In the genomic region with DNA sequence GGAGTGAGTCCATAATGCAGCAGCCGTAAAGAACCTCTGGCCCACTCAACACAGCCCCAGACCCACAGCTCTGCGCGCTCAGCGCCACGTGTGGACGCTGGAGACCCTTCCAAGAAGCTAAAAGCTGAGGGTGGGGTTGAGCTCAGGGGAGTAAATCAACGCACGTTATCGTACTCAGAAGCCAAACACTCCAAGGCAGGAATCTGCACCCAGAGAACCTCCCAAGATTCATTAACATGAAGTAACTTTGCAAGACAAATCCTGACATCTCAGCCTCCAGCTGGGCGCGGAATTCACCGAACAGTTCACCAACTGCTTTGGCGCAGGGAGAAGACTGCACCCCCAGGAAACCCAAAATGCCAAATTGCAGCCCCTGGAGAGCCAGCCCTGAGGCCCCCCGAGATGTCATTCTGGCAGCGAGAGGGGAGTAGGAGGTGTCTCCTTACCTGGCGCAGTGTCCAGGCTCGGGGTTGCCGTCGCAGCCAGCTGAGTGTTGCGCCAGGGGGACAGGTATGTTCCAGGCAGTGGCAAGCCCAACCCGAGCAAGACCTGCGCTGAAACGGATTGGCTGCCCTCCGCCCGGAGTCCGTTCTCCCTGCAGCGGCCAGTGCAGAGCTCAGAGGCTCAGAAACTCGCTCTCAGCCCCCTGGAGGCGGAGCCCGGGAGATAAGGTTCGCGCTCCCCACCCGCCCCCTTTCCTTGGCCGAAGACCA, we compare ENCODE assay signal across 8 cellular contexts. TPM values are rescaled to one million over a fixed set of nuclear protein-coding genes. Genes with fewer than 3 reads are reported as not detected.
A peak's percentile ranks its signal among the peaks of the same experiment; 100 is the strongest.
DNase-seq lines count a peak whose midpoint lies in the region; ATAC-seq and TF ChIP-seq lines count a peak whose summit lies in the region.

TSS of gene COL21A1 (minus strand) at position 640 of the 713 bp plus-strand sequence. CDS start 64,962 bp downstream, outside the sequence.

- peak; percentile 52 for DNase-seq in GM03348 (ENCODE audit: low spot score)
- DNase-seq in WTC11 (ENCODE audit: low spot score) = peak; percentile 91
- DNase-seq in hepatic stellate cell (ENCODE audit: low spot score) = peak; percentile 14
- peak; percentile 3 for DNase-seq in renal cortical epithelial cell (ENCODE audit: low read depth)
- DNase-seq in GOT3 (lab: John Stamatoyannopoulos, UW) = no peak
- DNase-seq in activated CD4-positive, alpha-beta T cell treated with anti-CD3 and anti-CD28 coated beads, Interleukin-2, amount 10 ng/mL, durations not matched to agents 24 days and 14 days = no peak
- no peak for DNase-seq in T-helper 2 cell

- peak within 1 kb of the TSS; percentile 93 for H3K4me3 Mint-ChIP-seq in WTC11
- no peak within 1 kb of the TSS for H3K4me3 Mint-ChIP-seq in activated CD4-positive, alpha-beta T cell treated with anti-CD3 and anti-CD28 coated beads, Interleukin-2, amount 10 ng/mL, durations not matched to agents 24 days and 14 days

- no peaks in the 10 kb centered on the region; the same call in 1 of the 2 replicates for H3K27me3 Mint-ChIP-seq in WTC11 (ENCODE audit: low read depth)
- peaks cover 8% of the 10 kb centered on the region for H3K27me3 Mint-ChIP-seq in activated CD4-positive, alpha-beta T cell treated with anti-CD3 and anti-CD28 coated beads, Interleukin-2, amount 10 ng/mL, durations not matched to agents 24 days and 14 days

- no peaks in the 10 kb centered on the region for H3K9me3 Mint-ChIP-seq in WTC11
- H3K9me3 Mint-ChIP-seq in activated CD4-positive, alpha-beta T cell treated with anti-CD3 and anti-CD28 coated beads, Interleukin-2, amount 10 ng/mL, durations not matched to agents 24 days and 14 days = no peaks in the 10 kb centered on the region

- POLR2A ChIA-PET in WTC11 (lab: Charles Lee) = interaction anchor here (0.6 to 1.3 kb wide), 3 partner anchors 9 to 295 kb away, joined by 3 to 5 read pairs (median 3); no protein-coding TSS in a partner anchor

- H3K27ac Mint-ChIP-seq in WTC11 = peak within 1 kb of the TSS; percentile 99
- H3K27ac Mint-ChIP-seq in activated CD4-positive, alpha-beta T cell treated with anti-CD3 and anti-CD28 coated beads, Interleukin-2, amount 10 ng/mL, durations not matched to agents 24 days and 14 days = no peak within 1 kb of the TSS

- ATAC-seq in WTC11 (peak; percentile 92), HG03108 (IDR thresholded peaks at IDR 0.05; ENCODE audit: unreplicated experiment) (no peak)

- CTCF ChIA-PET in WTC11 (lab: Charles Lee) = interaction anchor here (0.6 to 1.8 kb wide), 16 partner anchors 8 to 801 kb away, joined by 3 to 13 read pairs (median 4); no protein-coding TSS in a partner anchor

- TF ChIP-seq CTCF in WTC11 (IDR thresholded peaks at IDR 0.05) = no peak

- no peaks in the 10 kb centered on the region for H3K36me3 Mint-ChIP-seq in WTC11
- H3K36me3 Mint-ChIP-seq in activated CD4-positive, alpha-beta T cell treated with anti-CD3 and anti-CD28 coated beads, Interleukin-2, amount 10 ng/mL, durations not matched to agents 24 days and 14 days (ENCODE audit: low read depth) = no peaks in the 10 kb centered on the region

- intact Hi-C loops in activated CD4-positive, alpha-beta T cell treated with anti-CD3 and anti-CD28 coated beads, Interleukin-2, amount 10 ng/mL, durations not matched to agents 24 days and 14 days (cut with micrococcal nuclease) = no loop called here

- peaks cover 63% of the 10 kb centered on the region for H3K4me1 Mint-ChIP-seq in WTC11
- no peaks in the 10 kb centered on the region for H3K4me1 Mint-ChIP-seq in activated CD4-positive, alpha-beta T cell treated with anti-CD3 and anti-CD28 coated beads, Interleukin-2, amount 10 ng/mL, durations not matched to agents 24 days and 14 days

TF ChIP-seq in WTC11, 78 proteins besides CTCF, POLR2A, EP300 and RAD21 (continues in another document):
- TF ChIP-seq, protein P1, sequence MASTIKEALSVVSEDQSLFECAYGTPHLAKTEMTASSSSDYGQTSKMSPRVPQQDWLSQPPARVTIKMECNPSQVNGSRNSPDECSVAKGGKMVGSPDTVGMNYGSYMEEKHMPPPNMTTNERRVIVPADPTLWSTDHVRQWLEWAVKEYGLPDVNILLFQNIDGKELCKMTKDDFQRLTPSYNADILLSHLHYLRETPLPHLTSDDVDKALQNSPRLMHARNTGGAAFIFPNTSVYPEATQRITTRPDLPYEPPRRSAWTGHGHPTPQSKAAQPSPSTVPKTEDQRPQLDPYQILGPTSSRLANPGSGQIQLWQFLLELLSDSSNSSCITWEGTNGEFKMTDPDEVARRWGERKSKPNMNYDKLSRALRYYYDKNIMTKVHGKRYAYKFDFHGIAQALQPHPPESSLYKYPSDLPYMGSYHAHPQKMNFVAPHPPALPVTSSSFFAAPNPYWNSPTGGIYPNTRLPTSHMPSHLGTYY (CRISPR knock-in tag; IDR thresholded peaks at IDR 0.05) = no peak
- TF ChIP-seq ZNF138 (CRISPR knock-in tag; conservative IDR thresholded peaks at IDR 0.05) (no peak), JUN (CRISPR knock-in tag; IDR thresholded peaks at IDR 0.05) (no peak), TCF7 (CRISPR knock-in tag; IDR thresholded peaks at IDR 0.05; ENCODE audit: low read depth) (no peak), ZNF396 (CRISPR knock-in tag; IDR thresholded peaks at IDR 0.05; ENCODE audit: borderline replicate concordance) (no peak), PRDM15 (CRISPR knock-in tag; IDR thresholded peaks at IDR 0.05) (no peak), HMGA2 (CRISPR knock-in tag; IDR thresholded peaks at IDR 0.05) (no peak), USF1 (CRISPR knock-in tag; IDR thresholded peaks at IDR 0.05) (peak; percentile 25; the same call in 1 of the 2 replicates), RORB (CRISPR knock-in tag; IDR thresholded peaks at IDR 0.05) (no peak), TP53 (CRISPR knock-in tag; IDR thresholded peaks at IDR 0.05) (no peak)
- TF ChIP-seq, protein P2, sequence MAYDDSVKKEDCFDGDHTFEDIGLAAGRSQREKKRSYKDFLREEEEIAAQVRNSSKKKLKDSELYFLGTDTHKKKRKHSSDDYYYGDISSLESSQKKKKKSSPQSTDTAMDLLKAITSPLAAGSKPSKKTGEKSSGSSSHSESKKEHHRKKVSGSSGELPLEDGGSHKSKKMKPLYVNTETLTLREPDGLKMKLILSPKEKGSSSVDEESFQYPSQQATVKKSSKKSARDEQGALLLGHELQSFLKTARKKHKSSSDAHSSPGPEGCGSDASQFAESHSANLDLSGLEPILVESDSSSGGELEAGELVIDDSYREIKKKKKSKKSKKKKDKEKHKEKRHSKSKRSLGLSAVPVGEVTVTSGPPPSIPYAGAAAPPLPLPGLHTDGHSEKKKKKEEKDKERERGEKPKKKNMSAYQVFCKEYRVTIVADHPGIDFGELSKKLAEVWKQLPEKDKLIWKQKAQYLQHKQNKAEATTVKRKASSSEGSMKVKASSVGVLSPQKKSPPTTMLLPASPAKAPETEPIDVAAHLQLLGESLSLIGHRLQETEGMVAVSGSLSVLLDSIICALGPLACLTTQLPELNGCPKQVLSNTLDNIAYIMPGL (CRISPR knock-in tag; IDR thresholded peaks at IDR 0.05) = no peak

RNA-seq across cellular contexts. Expression of gene COL21A1, which starts in this region (rescaled TPM):
- total RNA-seq in WTC11 (2021) (4.4 to 5.5 TPM (median 4.4 TPM) in 3 replicates), renal cortical epithelial cell (0.50 TPM in 1 of 2 replicates, not detected in the other)
- not detected in 2 replicates for total RNA-seq in activated CD4-positive, alpha-beta T cell treated with anti-CD3 and anti-CD28 coated beads, Interleukin-2, amount 10 ng/mL, durations not matched to agents 24 days and 14 days

Comparison
In these comparisons a context has a peak if more than half of its experiments do, and no peak if none do; other contexts are left out.
1. Peak in DNase-seq in renal cortical epithelial cell; RNA of the gene not detected or under 1 TPM.
2. DNase-seq: peak in GM03348 (single experiment), WTC11 (single experiment) and hepatic stellate cell (single experiment); none in GOT3 (single experiment), activated CD4-positive, alpha-beta T cell treated with anti-CD3 and anti-CD28 coated beads, Interleukin-2, amount 10 ng/mL, durations not matched to agents 24 days and 14 days (single experiment) and T-helper 2 cell (0 of 5).